ENCODE assay signal across 8 cellular contexts in genomic region chr7:13850185-13850752, GRCh38.
DNase-seq lines count a peak whose midpoint lies in the region; ATAC-seq lines count a peak whose summit lies in the region.

No MANE protein-coding gene starts in this region.

- DNase-seq in ACHN (peak; percentile 87), NOMO-1 treated with dmso at 0.1 percent for 144 hours (lab: John Stamatoyannopoulos, UW; ENCODE audit: unreplicated experiment) (peak; percentile 84), activated T-cell treated with anti-CD3 and anti-CD28 coated beads for 1 hour (ENCODE audit: low read depth) (peak; percentile 20), glomerular visceral epithelial cell (ENCODE audit: extremely low spot score) (peak; percentile 95), NCI-H187 (lab: John Stamatoyannopoulos, UW) (no peak)
- peak; percentile 31 to 54 for DNase-seq in stimulated activated CD8-positive, alpha-beta memory T cell treated with anti-CD3 and anti-CD28 coated beads, Interleukin-15, amount 100 ng/mL, for 4 hours (ENCODE audit: low read depth in 2 of 2)

- in situ Hi-C loops in ACHN (cut with HindIII; ENCODE audit: low pct_ligation_motif_present, low pct_unique_long_range_greater_than_20kb, low sequenced_read_pairs): no loop called here

- peak; percentile 91 for ATAC-seq in GM18519 (IDR thresholded peaks at IDR 0.05; ENCODE audit: low FRiP score, unreplicated experiment)
- ATAC-seq in HG03175 (IDR thresholded peaks at IDR 0.05; ENCODE audit: unreplicated experiment): peak; percentile 97

Comparison
In these comparisons a context has a peak if more than half of its experiments do, and no peak if none do; other contexts are left out.
1. DNase-seq: peak in ACHN (single experiment), NOMO-1 treated with dmso at 0.1 percent for 144 hours (single experiment), activated T-cell treated with anti-CD3 and anti-CD28 coated beads for 1 hour (single experiment), glomerular visceral epithelial cell (single experiment) and stimulated activated CD8-positive, alpha-beta memory T cell treated with anti-CD3 and anti-CD28 coated beads, Interleukin-15, amount 100 ng/mL, for 4 hours (2 of 2); none in NCI-H187 (0 of 2).